8 cellular contexts compared by ENCODE assay signal in the genomic region with DNA sequence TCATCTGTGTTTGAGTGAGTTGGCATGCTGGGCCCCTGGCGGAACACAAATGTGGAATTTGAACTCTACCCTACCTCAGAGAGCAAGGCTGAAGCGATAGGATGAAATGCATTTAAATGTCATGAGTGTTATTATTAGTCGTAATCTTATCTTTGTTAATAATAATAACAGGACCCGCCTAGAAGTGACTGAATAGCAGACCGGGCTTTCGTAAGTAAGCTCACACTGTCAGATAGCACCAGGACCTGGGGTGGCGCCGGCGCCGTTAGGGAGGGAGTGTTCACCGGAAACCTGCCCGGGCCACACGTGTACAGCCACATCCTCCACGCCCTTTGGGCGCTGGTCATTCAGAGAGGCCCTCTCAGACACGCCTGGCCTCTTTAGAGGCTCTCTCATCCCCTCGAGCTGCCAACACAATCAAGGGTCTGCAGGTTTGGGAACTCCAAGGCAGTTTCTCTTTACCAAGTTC.
DNase-seq lines count a peak whose midpoint lies in the region; ATAC-seq and TF ChIP-seq lines count a peak whose summit lies in the region.

No MANE protein-coding gene starts in this region.

- 81% methylated on average over 17 of the region's 17 CpGs for WGBS in smooth muscle cell (ENCODE audit: low lambda C conversion rate)

- CTCF ChIA-PET in activated CD4-positive, alpha-beta T cell treated with anti-CD3 and anti-CD28 coated beads for 36 hours (lab: Charles Lee), result interaction anchor here (0.6 to 1.6 kb wide), 7 partner anchors 11 to 124 kb away, joined by 3 to 7 read pairs (median 3); no protein-coding TSS in a partner anchor

- H3K79me2 ChIP-seq in fibroblast of lung (ENCODE audit: control insufficient read depth, insufficient read depth, low read length), result peaks cover 70% of the 10 kb centered on the region
- H3K79me2 ChIP-seq in smooth muscle cell (ENCODE audit: low read depth), result no peaks in the 10 kb centered on the region

- H3K27me3 ChIP-seq in fibroblast of lung (ENCODE audit: control insufficient read depth, insufficient read depth, low read length), result no peaks in the 10 kb centered on the region
- no peaks in the 10 kb centered on the region for H3K27me3 ChIP-seq in smooth muscle cell (ENCODE audit: low read depth)

- no peak overlapping the region for H3K4me3 ChIP-seq in fibroblast of lung (replicated peaks in 1 of 4; ENCODE audit: control extremely low read depth in 1 of 4, insufficient read depth in 1 of 4, low read depth in 3 of 4, low read length in 4 of 4)
- H3K4me3 ChIP-seq in smooth muscle cell, result no peak overlapping the region

- H3K9ac ChIP-seq in fibroblast of lung (ENCODE audit: insufficient read depth, low read length) (peak overlapping the region; percentile 36), smooth muscle cell (ENCODE audit: low read depth) (no peak overlapping the region)

- H4K20me1 ChIP-seq in fibroblast of lung (ENCODE audit: control insufficient read depth, extremely low read depth, insufficient read depth, low read length), result peaks cover 4% of the 10 kb centered on the region
- peaks cover 54% of the 10 kb centered on the region for H4K20me1 ChIP-seq in smooth muscle cell (ENCODE audit: low read depth)

- H3K4me1 ChIP-seq in fibroblast of lung (ENCODE audit: control insufficient read depth, extremely low read depth, insufficient read depth, low read length) (peaks cover 29% of the 10 kb centered on the region), smooth muscle cell (ENCODE audit: low read depth) (peaks cover 8% of the 10 kb centered on the region)

- H3K27ac ChIP-seq in fibroblast of lung (ENCODE audit: insufficient read depth, low read length) (peak overlapping the region; percentile 30), smooth muscle cell (ENCODE audit: low read depth) (no peak overlapping the region)

- no peaks in the 10 kb centered on the region for H3K27me3 Mint-ChIP-seq in activated CD4-positive, alpha-beta T cell treated with anti-CD3 and anti-CD28 coated beads for 36 hours

- no peaks in the 10 kb centered on the region for H3K9me3 Mint-ChIP-seq in activated CD4-positive, alpha-beta T cell treated with anti-CD3 and anti-CD28 coated beads for 36 hours (ENCODE audit: low read depth)

- intact Hi-C loops in activated CD4-positive, alpha-beta T cell treated with anti-CD3 and anti-CD28 coated beads for 36 hours (cut with DNase I, micrococcal nuclease), result no loop called here

- ATAC-seq in activated CD4-positive, alpha-beta T cell treated with anti-CD3 and anti-CD28 coated beads for 36 hours, result peak; percentile 59
- peak; percentile 48 for ATAC-seq in HG03571 (IDR thresholded peaks at IDR 0.05; ENCODE audit: unreplicated experiment)

- H3K4me2 ChIP-seq in fibroblast of lung (ENCODE audit: extremely low read depth, insufficient read depth, low read length) (peak overlapping the region; percentile 39), smooth muscle cell (peak overlapping the region; percentile 24)

- H3K9me3 ChIP-seq in fibroblast of lung (ENCODE audit: control insufficient read depth, insufficient read depth, low read depth, low read length), result no peaks in the 10 kb centered on the region
- H3K9me3 ChIP-seq in smooth muscle cell (replicated peaks; ENCODE audit: low read depth), result no peaks in the 10 kb centered on the region

- H3K36me3 ChIP-seq in fibroblast of lung (ENCODE audit: control insufficient read depth, insufficient read depth, low read length) (no peaks in the 10 kb centered on the region), smooth muscle cell (ENCODE audit: low read depth) (no peaks in the 10 kb centered on the region)

- peak overlapping the region; percentile 34 for H3K4me3 Mint-ChIP-seq in activated CD4-positive, alpha-beta T cell treated with anti-CD3 and anti-CD28 coated beads for 36 hours

- POLR2A ChIA-PET in activated CD4-positive, alpha-beta T cell treated with anti-CD3 and anti-CD28 coated beads for 36 hours (lab: Charles Lee), result interaction anchor here (0.6 to 1.1 kb wide), 2 partner anchors 31 to 35 kb away, joined by 3 to 5 read pairs; no protein-coding TSS in a partner anchor

- no peaks in the 10 kb centered on the region for H3F3A ChIP-seq in smooth muscle cell (ENCODE audit: low read depth)

- H3K36me3 Mint-ChIP-seq in activated CD4-positive, alpha-beta T cell treated with anti-CD3 and anti-CD28 coated beads for 36 hours (ENCODE audit: low read depth), result no peaks in the 10 kb centered on the region

- H3K27ac Mint-ChIP-seq in activated CD4-positive, alpha-beta T cell treated with anti-CD3 and anti-CD28 coated beads for 36 hours, result peak overlapping the region; percentile 77

- TF ChIP-seq CTCF in fibroblast of lung (conservative IDR thresholded peaks at IDR 0.05 in 1 of 2, IDR thresholded peaks at IDR 0.05 in 1 of 2; ENCODE audit: low read depth in 1 of 2, low read length in 2 of 2) (no peak), smooth muscle cell (IDR thresholded peaks at IDR 0.05; ENCODE audit: borderline replicate concordance, insufficient read depth, poor library complexity, severe bottlenecking) (no peak)

- DNase-seq in activated CD4-positive, alpha-beta T cell treated with anti-CD3 and anti-CD28 coated beads for 36 hours, result peak; percentile 78
- DNase-seq in activated CD4-positive, alpha-beta T cell treated with anti-CD3 and anti-CD28 coated beads for 1 hour, result no peak
- DNase-seq in activated CD8-positive, alpha-beta memory T cell treated with anti-CD3 and anti-CD28 coated beads, Interleukin-2, amount 50 U/mL, for 48 hours, result peak; percentile 74
- DNase-seq in fibroblast of lung (ENCODE audit: low read depth in 2 of 2), result peak; percentile 41 to 78
- no peak for DNase-seq in smooth muscle cell (lab: John Stamatoyannopoulos, UW; ENCODE audit: unreplicated experiment)
- no peak for DNase-seq in SW 1271 (lab: John Stamatoyannopoulos, UW)
- no peak for DNase-seq in RPMI8226

- H3K4me1 Mint-ChIP-seq in activated CD4-positive, alpha-beta T cell treated with anti-CD3 and anti-CD28 coated beads for 36 hours, result peaks cover 59% of the 10 kb centered on the region

- no peak overlapping the region for H2AFZ ChIP-seq in fibroblast of lung (ENCODE audit: low read length)
- H2AFZ ChIP-seq in smooth muscle cell (ENCODE audit: low read depth), result no peak overlapping the region

Comparison
In these comparisons a context has a peak if more than half of its experiments do, and no peak if none do; other contexts are left out.
1. DNase-seq: peak in activated CD4-positive, alpha-beta T cell treated with anti-CD3 and anti-CD28 coated beads for 36 hours (single experiment), activated CD8-positive, alpha-beta memory T cell treated with anti-CD3 and anti-CD28 coated beads, Interleukin-2, amount 50 U/mL, for 48 hours (single experiment) and fibroblast of lung (2 of 2); none in activated CD4-positive, alpha-beta T cell treated with anti-CD3 and anti-CD28 coated beads for 1 hour (single experiment), smooth muscle cell (single experiment), SW 1271 (0 of 2) and RPMI8226 (single experiment).